ENCODE assay signal across 8 cellular contexts in the genomic region with DNA sequence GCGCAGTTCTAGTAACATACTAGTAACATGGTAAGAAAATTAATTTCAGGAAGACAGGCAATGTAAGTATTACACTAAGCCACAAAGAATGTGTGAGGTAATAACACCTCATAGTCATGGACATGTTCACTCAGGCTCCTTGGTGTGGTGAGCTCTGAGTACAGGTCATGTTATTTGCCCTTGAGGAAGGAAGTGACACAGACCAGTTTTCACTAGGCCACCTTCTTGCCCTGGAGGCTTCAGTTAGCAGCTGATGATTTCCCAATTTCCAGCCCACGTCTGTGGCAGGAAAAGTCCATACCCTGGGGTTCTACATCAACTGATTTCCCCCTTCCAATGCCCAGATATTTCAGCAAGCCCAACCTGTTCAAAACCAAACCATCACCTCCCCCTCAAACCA. TPM values are rescaled to one million over a fixed set of nuclear protein-coding genes. Genes with fewer than 3 reads are reported as not detected.
A peak's percentile ranks its signal among the peaks of the same experiment; 100 is the strongest.
DNase-seq lines count a peak whose midpoint lies in the region; ATAC-seq and TF ChIP-seq lines count a peak whose summit lies in the region.

No MANE protein-coding gene starts in this region.

- in situ Hi-C loops in brain microvascular endothelial cell (cut with HindIII; ENCODE audit: low pct_ligation_motif_present, low sequenced_read_pairs), result no loop called here

- peaks cover 12 to 66% (median 28%) of the 10 kb centered on the region in 10 experiments; a peak in 19 of 20 replicates for H3K4me1 ChIP-seq in BLaER1 treated with 17β-estradiol and CSF1 and Interleukin-3, amounts not matched to agents 10 nM and 100 nM
- H3K4me1 ChIP-seq in Karpas-422 (ENCODE audit: low read length), result peaks cover 39% of the 10 kb centered on the region
- peaks cover 30% of the 10 kb centered on the region for H3K4me1 ChIP-seq in mesodermal cell (ENCODE audit: control insufficient read depth, insufficient read depth, low read length, poor library complexity, severe bottlenecking)

- 80% methylated on average over 1 of the region's 2 CpGs; no CpG with 5 or more reads in 1 of the 2 experiments for WGBS in mesodermal cell (ENCODE audit: insufficient coverage in 2 of 2), 2 experiments

- no peaks in the 10 kb centered on the region for H4K20me1 ChIP-seq in BLaER1 treated with 17β-estradiol and CSF1 and Interleukin-3, amounts not matched to agents 10 nM and 100 nM
- no peaks in the 10 kb centered on the region for H4K20me1 ChIP-seq in Karpas-422 (ENCODE audit: insufficient read depth, low read depth, low read length)

- H3K9me2 ChIP-seq in Karpas-422 (replicated peaks; ENCODE audit: insufficient read depth, low read length), result no peaks in the 10 kb centered on the region

- DNase-seq in Karpas-422, result no peak
- peak; percentile 47 for DNase-seq in brain microvascular endothelial cell
- no peak for DNase-seq in COLO829 (ENCODE audit: low spot score)
- DNase-seq in AG08396 (ENCODE audit: low spot score), result no peak
- DNase-seq in 8988T, result no peak

- H3K4me3 ChIP-seq in BLaER1 treated with 17β-estradiol and CSF1 and Interleukin-3, amounts not matched to agents 10 nM and 100 nM, result no peak overlapping the region; a peak in 1 of 20 replicates
- H3K4me3 ChIP-seq in Karpas-422 (ENCODE audit: low read length) (no peak overlapping the region), brain microvascular endothelial cell (ENCODE audit: low read depth, low read length) (no peak overlapping the region), mesodermal cell (ENCODE audit: extremely low read depth, insufficient read depth, low read length, poor library complexity, severe bottlenecking) (no peak overlapping the region)

- H3K27me3 ChIP-seq in BLaER1 treated with 17β-estradiol and CSF1 and Interleukin-3, amounts not matched to agents 10 nM and 100 nM, result no peaks in the 10 kb centered on the region
- H3K27me3 ChIP-seq in Karpas-422 (ENCODE audit: low read length) (no peaks in the 10 kb centered on the region), brain microvascular endothelial cell (replicated peaks) (no peaks in the 10 kb centered on the region)

- H3K27ac ChIP-seq in BLaER1 treated with 17β-estradiol and CSF1 and Interleukin-3, amounts not matched to agents 10 nM and 100 nM, result peak overlapping the region; percentile 33 to 72 (median 60); a peak in 20 of 22 replicates
- H3K27ac ChIP-seq in Karpas-422 (ENCODE audit: low read length), result peak overlapping the region; percentile 41; the same call in 1 of the 2 replicates
- peak overlapping the region; percentile 44 for H3K27ac ChIP-seq in brain microvascular endothelial cell
- H3K27ac ChIP-seq in mesodermal cell (ENCODE audit: low read depth, low read length, severe bottlenecking), result peak overlapping the region; percentile 45

- H2AFZ ChIP-seq in Karpas-422 (ENCODE audit: low read length), result no peak overlapping the region

- no peaks in the 10 kb centered on the region for H3K36me3 ChIP-seq in BLaER1 treated with 17β-estradiol and CSF1 and Interleukin-3, amounts not matched to agents 10 nM and 100 nM
- H3K36me3 ChIP-seq in Karpas-422 (ENCODE audit: insufficient read depth, low read length), result no peaks in the 10 kb centered on the region
- H3K36me3 ChIP-seq in brain microvascular endothelial cell (replicated peaks), result no peaks in the 10 kb centered on the region
- H3K36me3 ChIP-seq in mesodermal cell (ENCODE audit: control insufficient read depth, insufficient read depth, low read length), result no peaks in the 10 kb centered on the region

- peaks cover 53% of the 10 kb centered on the region for H3K79me2 ChIP-seq in Karpas-422 (ENCODE audit: low read length)

- no peaks in the 10 kb centered on the region for H3K9me3 ChIP-seq in BLaER1 treated with 17β-estradiol and CSF1 and Interleukin-3, amounts not matched to agents 10 nM and 100 nM (replicated peaks in 1 of 11)
- H3K9me3 ChIP-seq in Karpas-422 (ENCODE audit: low read length) (no peaks in the 10 kb centered on the region), mesodermal cell (ENCODE audit: control insufficient read depth, low read length) (no peaks in the 10 kb centered on the region)

- peak overlapping the region in 9 of 11 experiments; percentile 12 to 55 (median 32); a peak in 13 of 22 replicates for H3K9ac ChIP-seq in BLaER1 treated with 17β-estradiol and CSF1 and Interleukin-3, amounts not matched to agents 10 nM and 100 nM
- peak overlapping the region; percentile 33; the same call in 1 of the 2 replicates for H3K9ac ChIP-seq in Karpas-422 (ENCODE audit: low read length)

- ATAC-seq in HG03135 (IDR thresholded peaks at IDR 0.05; ENCODE audit: unreplicated experiment), result no peak

- H3K4me2 ChIP-seq in BLaER1 treated with 17β-estradiol and CSF1 and Interleukin-3, amounts not matched to agents 10 nM and 100 nM, result peak overlapping the region; percentile 8 to 79 (median 69); a peak in 20 of 22 replicates
- no peak overlapping the region for H3K4me2 ChIP-seq in Karpas-422 (ENCODE audit: low read depth, low read length, poor library complexity, severe bottlenecking)

- TF ChIP-seq CTCF in brain microvascular endothelial cell (IDR thresholded peaks at IDR 0.05; ENCODE audit: low read depth, low read length, missing control alignments), result no peak

RNA-seq across cellular contexts. Expression of a gene that starts 6.7 kb away (rescaled TPM):
- 27.3 and 37.4 TPM in 2 replicates for total RNA-seq in Karpas-422 (2014; rRNA removed; shearing (Covaris generic); ENCODE audit: low replicate concordance)
- 30.2 TPM for polyA plus RNA-seq in mesodermal cell (2013, experiment 1 of 2)
- polyA plus RNA-seq in mesodermal cell (2013, experiment 2 of 2), result 45.9 TPM

RNA-seq across cellular contexts. Expression of a gene that starts 6.7 kb away (rescaled TPM):
- not detected in 2 replicates for total RNA-seq in Karpas-422 (2014; rRNA removed; shearing (Covaris generic); ENCODE audit: low replicate concordance)
- polyA plus RNA-seq in mesodermal cell (2013, experiment 1 of 2), result not detected
- not detected for polyA plus RNA-seq in mesodermal cell (2013, experiment 2 of 2)
